Comparison of ENCODE assay signal across 17 cellular contexts in genomic region chr5:121640298-121640697, GRCh38.
"Had no signal": no experiment of that assay in that cellular context is flagged by ENCODE, and none has a peak within 500 bp of the region (broad histone marks: within the 10 kb centered on the region; RNA-seq: fewer than 3 reads in every experiment).

No MANE protein-coding gene starts in this region.

- DNase-seq: effector memory CD8-positive, alpha-beta T cell; esophagus squamous epithelium; foreskin fibroblast; immature natural killer cell; kidney; left cardiac atrium; left ventricle myocardium superior; mesendoderm; naive thymus-derived CD4-positive, alpha-beta T cell; nephron progenitor cell; sigmoid colon; small intestine; stimulated activated CD4-positive, alpha-beta T cell treated with anti-CD3 and anti-CD28 coated beads, Interleukin-12 subunit alpha, Interleukin-12 subunit beta, amount 100 ng/mL, for 4 hours; stimulated activated naive CD4-positive, alpha-beta T cell; stomach; substantia nigra; transverse colon had no signal
